1 cellular context compared by ENCODE assay signal in genomic region chr22:21703684-21704316, GRCh38.
TF ChIP-seq lines count a peak whose summit lies in the region.

No MANE protein-coding gene starts in this region.

TF ChIP-seq in IMR-90, 13 proteins besides CTCF, POLR2A, EP300 and RAD21 (continued from another document):
- TF ChIP-seq USF2 (IDR thresholded peaks at IDR 0.05; ENCODE audit: low read depth, low read length) (no peak), CEBPB (IDR thresholded peaks at IDR 0.05; ENCODE audit: low read depth, low read length) (no peak), RCOR1 (IDR thresholded peaks at IDR 0.05; ENCODE audit: insufficient replicate concordance, low read length) (no peak), FOS (IDR thresholded peaks at IDR 0.05; ENCODE audit: low read depth, low read length) (no peak), NFE2L2 (IDR thresholded peaks at IDR 0.05; ENCODE audit: low read depth, low read length) (no peak), SMC3 (IDR thresholded peaks at IDR 0.05; ENCODE audit: low read depth, low read length) (no peak), MXI1 (IDR thresholded peaks at IDR 0.05; ENCODE audit: borderline replicate concordance, low read depth, low read length) (no peak), CHD1 (IDR thresholded peaks at IDR 0.05; ENCODE audit: low read depth, low read length) (no peak), MAZ (IDR thresholded peaks at IDR 0.05; ENCODE audit: borderline replicate concordance, low read depth, low read length) (no peak), BHLHE40 (IDR thresholded peaks at IDR 0.05; ENCODE audit: low read depth, low read length) (no peak)
